9 cellular contexts compared by ENCODE assay signal in the genomic region with DNA sequence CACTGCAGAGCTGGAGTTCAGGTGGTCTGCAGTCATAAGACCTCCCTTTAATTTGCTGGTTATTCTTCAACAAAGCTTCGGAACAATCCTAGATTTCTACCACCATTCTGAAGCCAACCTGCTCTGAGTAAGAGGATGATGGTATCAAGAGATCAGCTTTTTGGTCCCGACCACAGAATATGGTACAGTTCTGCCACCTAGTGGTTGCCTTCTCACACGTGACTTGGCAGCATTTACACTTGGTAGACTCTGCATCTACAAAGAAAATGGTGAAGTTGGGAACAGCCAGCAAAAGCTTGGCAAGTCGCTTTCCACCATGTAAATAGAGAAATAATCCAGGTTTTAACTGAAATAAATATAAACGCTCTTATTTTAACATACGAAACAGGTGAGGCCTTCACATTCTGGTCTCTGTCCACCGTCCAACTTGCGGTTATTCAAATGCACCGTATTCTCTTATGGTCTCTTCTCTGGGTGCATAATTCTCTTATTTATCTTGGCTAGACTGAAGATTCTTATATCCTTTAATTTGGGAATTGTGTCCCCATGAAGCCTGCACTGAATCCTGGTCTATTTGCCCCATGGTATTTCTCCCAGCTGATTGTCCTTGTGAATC.
A peak's percentile ranks its signal among the peaks of the same experiment; 100 is the strongest.
DNase-seq lines count a peak whose midpoint lies in the region; ATAC-seq and TF ChIP-seq lines count a peak whose summit lies in the region.
"Had no signal": no experiment of that assay in that cellular context is flagged by ENCODE, and none has a peak within 500 bp of the region (broad histone marks: within the 10 kb centered on the region; RNA-seq: fewer than 3 reads in every experiment).

No MANE protein-coding gene starts in this region.

- intact Hi-C loops in natural killer cell (cut with micrococcal nuclease) (no loop called here), OCI-LY7 (cut with micrococcal nuclease; ENCODE audit: unreplicated experiment) (loop anchor here (1.0 to 5.0 kb wide), 4 partner anchors 149 to 579 kb away; no protein-coding TSS in a partner anchor)

- H2AFZ ChIP-seq in OCI-LY7 (ENCODE audit: low read length): peak overlapping the region; percentile 77

- CTCF ChIA-PET in OCI-LY7 (lab: Charles Lee; ENCODE audit: unreplicated experiment): interaction anchor here (1.1 kb wide), 1 partner anchor 578 kb away, joined by 3 read pairs; no protein-coding TSS in a partner anchor

- ATAC-seq in natural killer cell: no peak
- no peak for ATAC-seq in natural killer cell treated with Interleukin-12 subunit alpha and Interleukin-12 subunit beta and Interleukin-15 and Interleukin-18, amount 100 ng/mL, for 72 hours

- TF ChIP-seq CTCF in natural killer cell (IDR thresholded peaks at IDR 0.05) (peak; percentile 28), OCI-LY7 (conservative IDR thresholded peaks at IDR 0.05; ENCODE audit: low read length) (peak; percentile 96)

- H3K4me2 ChIP-seq in OCI-LY7 (ENCODE audit: low read length): peak overlapping the region; percentile 42; the same call in 1 of the 2 replicates

- H3K9me2 ChIP-seq in OCI-LY7 (ENCODE audit: insufficient read depth, low read length): no peaks in the 10 kb centered on the region; the same call in 1 of the 2 replicates

- H4K20me1 ChIP-seq in OCI-LY7 (ENCODE audit: insufficient read depth, low read length): no peaks in the 10 kb centered on the region

- in situ Hi-C loops in HAP-1 (cut with MboI; ENCODE audit: low sequenced_read_pairs): loop anchor here (5.0 kb wide), 1 partner anchor 582 kb away; no protein-coding TSS in a partner anchor

- no peaks in the 10 kb centered on the region for H3K36me3 Mint-ChIP-seq in natural killer cell
- no peaks in the 10 kb centered on the region for H3K36me3 Mint-ChIP-seq in natural killer cell treated with Interleukin-12 subunit alpha and Interleukin-12 subunit beta and Interleukin-15 and Interleukin-18, amount 100 ng/mL, for 72 hours

- no peak overlapping the region for H3K27ac ChIP-seq in OCI-LY7 (ENCODE audit: low read depth, low read length, poor library complexity, severe bottlenecking)
- H3K27ac ChIP-seq: skin epidermis had no signal

- no peaks in the 10 kb centered on the region for H3K9me3 ChIP-seq in HAP-1
- H3K9me3 ChIP-seq in OCI-LY7 (ENCODE audit: low read length): no peaks in the 10 kb centered on the region

- H3K27ac Mint-ChIP-seq in natural killer cell: no peak overlapping the region
- no peak overlapping the region for H3K27ac Mint-ChIP-seq in natural killer cell treated with Interleukin-12 subunit alpha and Interleukin-12 subunit beta and Interleukin-15 and Interleukin-18, amount 100 ng/mL, for 72 hours

- H3K4me1 Mint-ChIP-seq in natural killer cell: no peaks in the 10 kb centered on the region
- no peaks in the 10 kb centered on the region for H3K4me1 Mint-ChIP-seq in natural killer cell treated with Interleukin-12 subunit alpha and Interleukin-12 subunit beta and Interleukin-15 and Interleukin-18, amount 100 ng/mL, for 72 hours (ENCODE audit: low read depth in 2 of 2)

- no TSS peak for BruUV-seq in OCI-LY7 (replicated peaks; lab: Mats Ljungman, UMichigan)

- no peak for DNase-seq in natural killer cell
- no peak for DNase-seq in natural killer cell treated with Interleukin-12 subunit alpha and Interleukin-12 subunit beta and Interleukin-15 and Interleukin-18, amount 100 ng/mL, for 72 hours (ENCODE audit: low spot score)
- peak; percentile 83 for DNase-seq in HAP-1 (ENCODE audit: low spot score in 2 of 2)
- DNase-seq in Kasumi-1 (lab: John Stamatoyannopoulos, UW): peak; percentile 79 to 86
- DNase-seq in OCI-LY7 (ENCODE audit: low spot score): peak; percentile 91
- peak in 49 of 58 donors; percentile 0 to 66 (median 29) for DNase-seq in anterior cingulate cortex (lab: John Stamatoyannopoulos, UW)
- DNase-seq in iPS DF 4.7 (ENCODE audit: extremely low read depth, low spot score): peak; percentile 93
- DNase-seq in stimulated activated CD4-positive, alpha-beta T cell treated with anti-CD3 and anti-CD28 coated beads, Interleukin-15, amount 100 ng/mL, for 48 hours (ENCODE audit: low read depth in 2 of 2): peak; percentile 18 to 35

- H3K4me1 ChIP-seq in HAP-1 (no peaks in the 10 kb centered on the region; the same call in 1 of the 2 replicates), OCI-LY7 (ENCODE audit: insufficient read depth, low read length, poor library complexity, severe bottlenecking) (peaks cover 7% of the 10 kb centered on the region)

- H3K4me3 ChIP-seq in HAP-1 (no peak overlapping the region), OCI-LY7 (ENCODE audit: low read depth, low read length, poor library complexity, severe bottlenecking) (no peak overlapping the region)
- H3K4me3 ChIP-seq: skin epidermis had no signal

- POLR2A ChIA-PET in OCI-LY7 (lab: Charles Lee): interaction anchor here (0.6 kb wide), 3 partner anchors 20 to 888 kb away, joined by 3 read pairs; no protein-coding TSS in a partner anchor

- no peak overlapping the region for H3K4me3 Mint-ChIP-seq in natural killer cell
- no peak overlapping the region for H3K4me3 Mint-ChIP-seq in natural killer cell treated with Interleukin-12 subunit alpha and Interleukin-12 subunit beta and Interleukin-15 and Interleukin-18, amount 100 ng/mL, for 72 hours

- H3K9me3 Mint-ChIP-seq in natural killer cell: no peaks in the 10 kb centered on the region
- no peaks in the 10 kb centered on the region for H3K9me3 Mint-ChIP-seq in natural killer cell treated with Interleukin-12 subunit alpha and Interleukin-12 subunit beta and Interleukin-15 and Interleukin-18, amount 100 ng/mL, for 72 hours

- H3K27me3 ChIP-seq in HAP-1 (ENCODE audit: low read depth): no peaks in the 10 kb centered on the region

- H3K27me3 Mint-ChIP-seq in natural killer cell (ENCODE audit: low read depth in 2 of 2): no peaks in the 10 kb centered on the region
- H3K27me3 Mint-ChIP-seq in natural killer cell treated with Interleukin-12 subunit alpha and Interleukin-12 subunit beta and Interleukin-15 and Interleukin-18, amount 100 ng/mL, for 72 hours: no peaks in the 10 kb centered on the region

- no peaks in the 10 kb centered on the region for H3K36me3 ChIP-seq in HAP-1 (replicated peaks)
- no peaks in the 10 kb centered on the region for H3K36me3 ChIP-seq in OCI-LY7 (ENCODE audit: insufficient read depth, low read length)

- no peaks in the 10 kb centered on the region for H3K79me2 ChIP-seq in OCI-LY7 (ENCODE audit: insufficient read depth, low read depth, low read length)

Comparison
In these comparisons a context has a peak if more than half of its experiments do, and no peak if none do; other contexts are left out.
1. DNase-seq: peak in HAP-1 (2 of 2), Kasumi-1 (2 of 2), OCI-LY7 (single experiment), anterior cingulate cortex (49 of 58), iPS DF 4.7 (single experiment) and stimulated activated CD4-positive, alpha-beta T cell treated with anti-CD3 and anti-CD28 coated beads, Interleukin-15, amount 100 ng/mL, for 48 hours (2 of 2); none in natural killer cell (single experiment) and natural killer cell treated with Interleukin-12 subunit alpha and Interleukin-12 subunit beta and Interleukin-15 and Interleukin-18, amount 100 ng/mL, for 72 hours (single experiment).